14 cellular contexts compared by ENCODE assay signal in genomic region chr11:121473064-121473777, GRCh38. TPM values are rescaled to one million over a fixed set of nuclear protein-coding genes. Genes with fewer than 3 reads are reported as not detected.
DNase-seq lines count a peak whose midpoint lies in the region; ATAC-seq and TF ChIP-seq lines count a peak whose summit lies in the region.
"Had no signal": no experiment of that assay in that cellular context is flagged by ENCODE, and none has a peak within 500 bp of the region (broad histone marks: within the 10 kb centered on the region; RNA-seq: fewer than 3 reads in every experiment).

No MANE protein-coding gene starts in this region.

- intact Hi-C loops in activated CD4-positive, alpha-beta T cell treated with anti-CD3 and anti-CD28 coated beads, Interleukin-2, amount 10 ng/mL, durations not matched to agents 24 days and 14 days (cut with micrococcal nuclease), result no loop called here

- ATAC-seq in activated CD8-positive, alpha-beta T cell treated with anti-CD3 and anti-CD28 coated beads, Interleukin-2, amount 10 ng/mL, durations not matched to agents 7 days and 5 days, result no peak
- ATAC-seq: gastrocnemius medialis had no signal

- CTCF ChIA-PET in activated CD8-positive, alpha-beta T cell treated with anti-CD3 and anti-CD28 coated beads, Interleukin-2, amount 10 ng/mL, durations not matched to agents 7 days and 5 days (lab: Charles Lee), result no interaction called here

- H3K36me3 Mint-ChIP-seq in activated CD4-positive, alpha-beta T cell treated with anti-CD3 and anti-CD28 coated beads, Interleukin-2, amount 10 ng/mL, durations not matched to agents 24 days and 14 days (ENCODE audit: low read depth), result peaks cover 59% of the 10 kb centered on the region
- H3K36me3 Mint-ChIP-seq in activated CD8-positive, alpha-beta T cell treated with anti-CD3 and anti-CD28 coated beads, Interleukin-2, amount 10 ng/mL, durations not matched to agents 7 days and 5 days (ENCODE audit: low read depth), result peaks cover 84% of the 10 kb centered on the region
- H3K36me3 Mint-ChIP-seq in stimulated activated naive CD8-positive, alpha-beta T cell treated with anti-CD3 and anti-CD28 coated beads, Interleukin-15, Interleukin-2, amounts not matched to agents 100 ng/mL and 50 ng/mL, for 24 hours (ENCODE audit: low read depth), result peaks cover 36% of the 10 kb centered on the region
- no peaks in the 10 kb centered on the region for H3K36me3 Mint-ChIP-seq in endothelial cell (ENCODE audit: low read depth, unreplicated experiment)

- H3K27me3 Mint-ChIP-seq in activated CD4-positive, alpha-beta T cell treated with anti-CD3 and anti-CD28 coated beads, Interleukin-2, amount 10 ng/mL, durations not matched to agents 24 days and 14 days, result no peaks in the 10 kb centered on the region
- no peaks in the 10 kb centered on the region for H3K27me3 Mint-ChIP-seq in activated CD8-positive, alpha-beta T cell treated with anti-CD3 and anti-CD28 coated beads, Interleukin-2, amount 10 ng/mL, durations not matched to agents 7 days and 5 days (ENCODE audit: low read depth)
- no peaks in the 10 kb centered on the region for H3K27me3 Mint-ChIP-seq in stimulated activated naive CD8-positive, alpha-beta T cell treated with anti-CD3 and anti-CD28 coated beads, Interleukin-15, Interleukin-2, amounts not matched to agents 100 ng/mL and 50 ng/mL, for 24 hours
- no peaks in the 10 kb centered on the region for H3K27me3 Mint-ChIP-seq in endothelial cell (ENCODE audit: unreplicated experiment)

- H3K4me1 Mint-ChIP-seq in activated CD4-positive, alpha-beta T cell treated with anti-CD3 and anti-CD28 coated beads, Interleukin-2, amount 10 ng/mL, durations not matched to agents 24 days and 14 days, result peaks cover 65% of the 10 kb centered on the region
- H3K4me1 Mint-ChIP-seq in activated CD8-positive, alpha-beta T cell treated with anti-CD3 and anti-CD28 coated beads, Interleukin-2, amount 10 ng/mL, durations not matched to agents 7 days and 5 days (ENCODE audit: low read depth), result peaks cover 77% of the 10 kb centered on the region
- peaks cover 92% of the 10 kb centered on the region for H3K4me1 Mint-ChIP-seq in stimulated activated naive CD8-positive, alpha-beta T cell treated with anti-CD3 and anti-CD28 coated beads, Interleukin-15, Interleukin-2, amounts not matched to agents 100 ng/mL and 50 ng/mL, for 24 hours (ENCODE audit: low read depth)
- H3K4me1 Mint-ChIP-seq in endothelial cell (ENCODE audit: unreplicated experiment), result peaks cover 12% of the 10 kb centered on the region

- POLR2A ChIA-PET in activated CD8-positive, alpha-beta T cell treated with anti-CD3 and anti-CD28 coated beads, Interleukin-2, amount 10 ng/mL, durations not matched to agents 7 days and 5 days (lab: Charles Lee), result no interaction called here

- DNase-seq in activated CD4-positive, alpha-beta T cell treated with anti-CD3 and anti-CD28 coated beads, Interleukin-2, amount 10 ng/mL, durations not matched to agents 24 days and 14 days, result no peak
- no peak for DNase-seq in activated CD4-positive, alpha-beta T cell treated with anti-CD3 and anti-CD28 coated beads for 48 hours
- DNase-seq in activated CD8-positive, alpha-beta T cell treated with anti-CD3 and anti-CD28 coated beads, Interleukin-2, amount 10 ng/mL, durations not matched to agents 7 days and 5 days, result no peak
- DNase-seq in foreskin melanocyte (peak; percentile 13), retina (no peak), endothelial cell (ENCODE audit: low spot score) (no peak), mesenteric fat pad (ENCODE audit: low spot score) (no peak)
- DNase-seq: activated CD4-positive, alpha-beta T cell treated with anti-CD3 and anti-CD28 coated beads, Interleukin-2, amount 50 U/mL, for 1 hour; brain microvascular endothelial cell; gastrocnemius medialis; mesenchymal stem cell; NCI-H2107; RPMI8226 had no signal

- H3K27ac Mint-ChIP-seq in activated CD4-positive, alpha-beta T cell treated with anti-CD3 and anti-CD28 coated beads, Interleukin-2, amount 10 ng/mL, durations not matched to agents 24 days and 14 days, result peak overlapping the region; percentile 54
- peak overlapping the region; percentile 58 for H3K27ac Mint-ChIP-seq in activated CD8-positive, alpha-beta T cell treated with anti-CD3 and anti-CD28 coated beads, Interleukin-2, amount 10 ng/mL, durations not matched to agents 7 days and 5 days
- peak overlapping the region; percentile 56 for H3K27ac Mint-ChIP-seq in stimulated activated naive CD8-positive, alpha-beta T cell treated with anti-CD3 and anti-CD28 coated beads, Interleukin-15, Interleukin-2, amounts not matched to agents 100 ng/mL and 50 ng/mL, for 24 hours
- no peak overlapping the region for H3K27ac Mint-ChIP-seq in endothelial cell (ENCODE audit: unreplicated experiment)

- no peak for TF ChIP-seq CTCF in endothelial cell (IDR thresholded peaks at IDR 0.05; ENCODE audit: unreplicated experiment)

- peaks cover 6% of the 10 kb centered on the region for H3K9me3 Mint-ChIP-seq in activated CD4-positive, alpha-beta T cell treated with anti-CD3 and anti-CD28 coated beads, Interleukin-2, amount 10 ng/mL, durations not matched to agents 24 days and 14 days
- no peaks in the 10 kb centered on the region for H3K9me3 Mint-ChIP-seq in activated CD8-positive, alpha-beta T cell treated with anti-CD3 and anti-CD28 coated beads, Interleukin-2, amount 10 ng/mL, durations not matched to agents 7 days and 5 days (ENCODE audit: insufficient read depth)
- no peaks in the 10 kb centered on the region for H3K9me3 Mint-ChIP-seq in stimulated activated naive CD8-positive, alpha-beta T cell treated with anti-CD3 and anti-CD28 coated beads, Interleukin-15, Interleukin-2, amounts not matched to agents 100 ng/mL and 50 ng/mL, for 24 hours
- no peaks in the 10 kb centered on the region for H3K9me3 Mint-ChIP-seq in endothelial cell (ENCODE audit: unreplicated experiment)

- H3K4me3 Mint-ChIP-seq in activated CD4-positive, alpha-beta T cell treated with anti-CD3 and anti-CD28 coated beads, Interleukin-2, amount 10 ng/mL, durations not matched to agents 24 days and 14 days, result no peak overlapping the region
- no peak overlapping the region for H3K4me3 Mint-ChIP-seq in activated CD8-positive, alpha-beta T cell treated with anti-CD3 and anti-CD28 coated beads, Interleukin-2, amount 10 ng/mL, durations not matched to agents 7 days and 5 days
- H3K4me3 Mint-ChIP-seq in stimulated activated naive CD8-positive, alpha-beta T cell treated with anti-CD3 and anti-CD28 coated beads, Interleukin-15, Interleukin-2, amounts not matched to agents 100 ng/mL and 50 ng/mL, for 24 hours, result peak overlapping the region; percentile 24
- no peak overlapping the region for H3K4me3 Mint-ChIP-seq in endothelial cell (ENCODE audit: unreplicated experiment)

RNA-seq across cellular contexts. Expression of gene SORL1, which starts 21.1 kb away (rescaled TPM):
- total RNA-seq in activated CD4-positive, alpha-beta T cell treated with anti-CD3 and anti-CD28 coated beads, Interleukin-2, amount 10 ng/mL, durations not matched to agents 24 days and 14 days, result 28.4 and 30.3 TPM in 2 replicates
- 100 to 1,000 TPM in 1 of 2 experiments, 10 to 100 TPM in 1; 98.9 to 107 TPM for total RNA-seq in activated CD8-positive, alpha-beta T cell treated with anti-CD3 and anti-CD28 coated beads, Interleukin-2, amount 10 ng/mL, durations not matched to agents 7 days and 5 days
- total RNA-seq in endothelial cell (ENCODE audit: unreplicated experiment), result 4.6 TPM
- total RNA-seq in mesenteric fat pad, result 31.8 TPM
